ENCODE assay signal across 8 cellular contexts in genomic region chr6:135938588-135939215, GRCh38.
DNase-seq lines count a peak whose midpoint lies in the region; ATAC-seq and TF ChIP-seq lines count a peak whose summit lies in the region.

No MANE protein-coding gene starts in this region.

- H3K27me3 ChIP-seq in left lung = no peaks in the 10 kb centered on the region
- no peaks in the 10 kb centered on the region for H3K27me3 ChIP-seq in transverse colon

- no peak for TF ChIP-seq EP300 in transverse colon (IDR thresholded peaks at IDR 0.05; ENCODE audit: low read depth)

- in situ Hi-C loops in transverse colon (cut with MboI; ENCODE audit: low pct_ligation_motif_present in 1 of 4, low pct_unique_long_range_greater_than_20kb in 1 of 4, low sequenced_read_pairs in 3 of 4) = no loop called here

- WGBS in lower leg skin, 2 donors = 49% methylated on average over 10 of the region's 10 CpGs
- 67 to 73% methylated on average over 7 to 10 of the region's 10 CpGs for WGBS in transverse colon (ENCODE audit: low coverage in 1 of 2), 2 donors

- CTCF ChIA-PET in MCF 10A (lab: Yijun Ruan, JAX) = interaction anchor here (0.7 to 2.0 kb wide), 10 partner anchors 8 to 403 kb away, joined by 3 to 6 read pairs (median 3); no protein-coding TSS in a partner anchor

- no peaks in the 10 kb centered on the region for H3K27me3 Mint-ChIP-seq in MCF 10A (ENCODE audit: insufficient read depth, unreplicated experiment)

- H3K4me3 ChIP-seq in left lung (no peak overlapping the region), lower leg skin (ENCODE audit: low read depth, poor library complexity, severe bottlenecking) (no peak overlapping the region), transverse colon (no peak overlapping the region)

- intact Hi-C loops in MCF 10A (cut with micrococcal nuclease) (loop anchor here (10.0 kb wide), 1 partner anchor 286 kb away; no protein-coding TSS in a partner anchor), left lung (cut with DNase I) (no loop called here), lower leg skin (cut with DNase I; ENCODE audit: low total_unique reads) (no loop called here), transverse colon (cut with DNase I; ENCODE audit: low total_unique reads) (no loop called here)

- ATAC-seq in left lung (peak; percentile 69), GM18517 (IDR thresholded peaks at IDR 0.05; ENCODE audit: unreplicated experiment) (no peak)

- no peaks in the 10 kb centered on the region for H3K36me3 Mint-ChIP-seq in MCF 10A (ENCODE audit: insufficient read depth, unreplicated experiment)

- H3K4me1 Mint-ChIP-seq in MCF 10A (ENCODE audit: insufficient read depth, unreplicated experiment) = peaks cover 25% of the 10 kb centered on the region

- H3K4me1 ChIP-seq in left lung (peaks cover 0 to 6% of the 10 kb centered on the region in 2 donors), transverse colon (no peaks in the 10 kb centered on the region)

- H3K27ac ChIP-seq in left lung (peak overlapping the region in 1 of 2 donors; percentile 34), transverse colon (peak overlapping the region in 1 of 4 donors; percentile 56)

- no peaks in the 10 kb centered on the region for H3K9me3 Mint-ChIP-seq in MCF 10A (ENCODE audit: unreplicated experiment)

- H3K9me3 ChIP-seq in left lung = no peaks in the 10 kb centered on the region
- no peaks in the 10 kb centered on the region for H3K9me3 ChIP-seq in transverse colon

- peak; percentile 30 for TF ChIP-seq CTCF in MCF 10A (IDR thresholded peaks at IDR 0.05; ENCODE audit: unreplicated experiment)
- peak; percentile 13 to 18 for TF ChIP-seq CTCF in left lung (IDR thresholded peaks at IDR 0.05)
- no peak for TF ChIP-seq CTCF in lower leg skin (IDR thresholded peaks at IDR 0.05)
- peak in 1 of 5 experiments; percentile 27 for TF ChIP-seq CTCF in transverse colon (IDR thresholded peaks at IDR 0.05)

- no peak for TF ChIP-seq POLR2A in lower leg skin (IDR thresholded peaks at IDR 0.05)
- TF ChIP-seq POLR2A in transverse colon (IDR thresholded peaks at IDR 0.05) = no peak

- H3K27ac Mint-ChIP-seq in MCF 10A (ENCODE audit: low read depth, unreplicated experiment) = no peak overlapping the region

- DNase-seq in AML-193 (lab: John Stamatoyannopoulos, UW) = peak; percentile 27 to 35
- peak; percentile 32 for DNase-seq in M059J (ENCODE audit: low read depth)
- peak; percentile 38 for DNase-seq in MCF 10A (ENCODE audit: unreplicated experiment)
- no peak for DNase-seq in left lung
- DNase-seq in activated CD8-positive, alpha-beta memory T cell treated with anti-CD3 and anti-CD28 coated beads, Interleukin-2, amount 50 U/mL, for 48 hours = no peak
- DNase-seq in lower leg skin (ENCODE audit: low spot score in 2 of 2) = no peak
- no peak for DNase-seq in transverse colon

- POLR2A ChIA-PET in MCF 10A (lab: Yijun Ruan, JAX) = interaction anchor here (0.8 to 1.3 kb wide), 2 partner anchors 16 to 87 kb away, joined by 3 to 4 read pairs; partner anchors contain the start of gene PDE7B

- H3K4me3 Mint-ChIP-seq in MCF 10A (ENCODE audit: unreplicated experiment) = no peak overlapping the region

- no TSS peak for BruUV-seq in MCF 10A (replicated peaks; lab: Mats Ljungman, UMichigan)

- H3K36me3 ChIP-seq in left lung (no peaks in the 10 kb centered on the region), transverse colon (no peaks in the 10 kb centered on the region)

Comparison
In these comparisons a context has a peak if more than half of its experiments do, and no peak if none do; other contexts are left out.
1. DNase-seq: peak in AML-193 (2 of 2), M059J (single experiment) and MCF 10A (single experiment); none in left lung (0 of 2), activated CD8-positive, alpha-beta memory T cell treated with anti-CD3 and anti-CD28 coated beads, Interleukin-2, amount 50 U/mL, for 48 hours (single experiment), lower leg skin (0 of 2) and transverse colon (single experiment).
2. CTCF ChIP-seq: peak in MCF 10A (single experiment) and left lung (2 of 2); none in lower leg skin (0 of 3).